ENCODE assay signal across 18 cellular contexts in the genomic region with DNA sequence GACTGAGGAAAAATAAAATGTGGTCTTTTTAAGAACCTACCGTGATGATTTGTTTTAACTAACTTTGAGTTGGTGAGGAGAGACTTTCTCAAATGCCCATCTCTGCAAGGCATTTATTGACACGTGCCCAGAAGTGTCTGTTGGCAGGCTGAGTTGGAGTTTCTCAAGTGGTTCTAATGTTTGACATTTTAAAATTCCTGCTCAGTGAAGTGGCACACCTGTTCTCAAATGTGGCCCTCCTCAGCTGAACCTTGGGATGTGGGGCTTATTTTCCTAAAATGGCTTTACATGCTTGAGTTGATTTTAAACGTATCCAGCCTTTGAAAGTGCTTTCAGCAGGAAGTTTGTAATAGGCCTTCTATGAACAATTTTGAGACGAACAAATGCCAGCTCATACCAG. TPM values are rescaled to one million over a fixed set of nuclear protein-coding genes. Genes with fewer than 3 reads are reported as not detected.
DNase-seq lines count a peak whose midpoint lies in the region; ATAC-seq and TF ChIP-seq lines count a peak whose summit lies in the region.
"Had no signal": no experiment of that assay in that cellular context is flagged by ENCODE, and none has a peak within 500 bp of the region (broad histone marks: within the 10 kb centered on the region; RNA-seq: fewer than 3 reads in every experiment).

No MANE protein-coding gene starts in this region.

- H4K8ac ChIP-seq in mesenchymal stem cell (ENCODE audit: low read length) = no peak overlapping the region

- H3K9me3 ChIP-seq in SK-N-SH (no peaks in the 10 kb centered on the region), mesenchymal stem cell (ENCODE audit: control insufficient read depth, low read length) (no peaks in the 10 kb centered on the region), upper lobe of right lung (no peaks in the 10 kb centered on the region)
- H3K9me3 ChIP-seq: Caco-2 had no signal

- no peaks in the 10 kb centered on the region for H4K20me1 ChIP-seq in SK-N-SH (ENCODE audit: insufficient read depth)

- peaks cover 28% of the 10 kb centered on the region for H3K4me1 Mint-ChIP-seq in MCF 10A (ENCODE audit: insufficient read depth, unreplicated experiment)

- POLR2A ChIA-PET in SK-N-SH (lab: Yijun Ruan, JAX) = no interaction called here
- POLR2A ChIA-PET in MCF 10A (lab: Yijun Ruan, JAX) = interaction anchor here (0.7 to 5.6 kb wide), 19 partner anchors 7 to 315 kb away, joined by 3 to 121 read pairs (median 7); partner anchors contain the start of gene NABP1

- H3K9ac ChIP-seq in SK-N-SH (no peak overlapping the region), mesenchymal stem cell (ENCODE audit: low read length) (peak overlapping the region; percentile 54)

- no peak overlapping the region for H3K23ac ChIP-seq in mesenchymal stem cell (ENCODE audit: low read length in 2 of 2)

- 87% methylated on average over 4 of the region's 4 CpGs for WGBS in SK-N-SH (ENCODE audit: low lambda C conversion rate)
- 64% methylated on average over 4 of the region's 4 CpGs for WGBS in mesenchymal stem cell

- peaks cover 10 to 26% of the 10 kb centered on the region in 2 experiments for H3K4me1 ChIP-seq in SK-N-SH (ENCODE audit: control insufficient read depth in 1 of 2, insufficient read depth in 2 of 2, low read depth in 1 of 2, low read length in 1 of 2)
- peaks cover 13% of the 10 kb centered on the region for H3K4me1 ChIP-seq in mesenchymal stem cell (ENCODE audit: control insufficient read depth, insufficient read depth, low read depth, low read length)
- peaks cover 12% of the 10 kb centered on the region for H3K4me1 ChIP-seq in upper lobe of right lung

- no peak for TF ChIP-seq EP300 in SK-N-SH (IDR thresholded peaks at IDR 0.05; ENCODE audit: borderline replicate concordance in 1 of 2, low read depth in 1 of 2, low read length in 1 of 2)

- CTCF ChIA-PET in SK-N-SH (lab: Yijun Ruan, JAX) (interaction anchor here (1.6 kb wide), 1 partner anchor 315 kb away, joined by 5 read pairs; no protein-coding TSS in a partner anchor), MCF 10A (lab: Yijun Ruan, JAX) (interaction anchor here (0.5 to 3.7 kb wide), 9 partner anchors 9 to 315 kb away, joined by 3 to 24 read pairs (median 5); no protein-coding TSS in a partner anchor)

- peak overlapping the region; percentile 4 for H2AK5ac ChIP-seq in mesenchymal stem cell (ENCODE audit: low read length, severe bottlenecking)

- H3K4me3 ChIP-seq in SK-N-SH (ENCODE audit: low read depth in 2 of 2, low read length in 1 of 2) = no peak overlapping the region
- H3K4me3 ChIP-seq in mesenchymal stem cell (ENCODE audit: insufficient read depth in 1 of 2, low read depth in 1 of 2, low read length in 2 of 2) = no peak overlapping the region
- peak overlapping the region; percentile 63 for H3K4me3 ChIP-seq in upper lobe of right lung

- no peak overlapping the region for H2BK12ac ChIP-seq in mesenchymal stem cell (ENCODE audit: low read length in 2 of 2)

- no peak for DNase-seq in SK-N-SH
- no peak for DNase-seq in MCF 10A (ENCODE audit: unreplicated experiment)
- DNase-seq in mesenchymal stem cell = no peak
- no peak for DNase-seq in upper lobe of right lung
- DNase-seq in GDM1 (lab: John Stamatoyannopoulos, UW) = no peak
- DNase-seq in NCI-H69 (lab: John Stamatoyannopoulos, UW) = no peak
- DNase-seq in NCI-H774 (lab: John Stamatoyannopoulos, UW) = no peak
- DNase-seq: activated CD8-positive, alpha-beta T cell treated with anti-CD3 and anti-CD28 coated beads for 36 hours; activated effector memory CD4-positive, alpha-beta T cell treated with Interleukin-2 at 50 U/mL for 16 hours; Caco-2; effector CD8-positive, alpha-beta T cell; foreskin melanocyte; H7; islet precursor cell; NCI-H524 treated with DMSO at 0.1 percent for 48 hours; T-helper 9 cell had no signal

- peak overlapping the region; percentile 90 for H3K4me3 Mint-ChIP-seq in MCF 10A (ENCODE audit: unreplicated experiment)
- H3K4me3 Mint-ChIP-seq: activated CD8-positive, alpha-beta T cell treated with anti-CD3 and anti-CD28 coated beads for 36 hours; natural killer cell treated with Interleukin-12 subunit alpha and Interleukin-12 subunit beta and Interleukin-15 and Interleukin-18, amount 100 ng/mL, for 72 hours had no signal

- TF ChIP-seq CTCF in SK-N-SH (IDR thresholded peaks at IDR 0.05) (no peak), MCF 10A (IDR thresholded peaks at IDR 0.05; ENCODE audit: unreplicated experiment) (no peak), upper lobe of right lung (IDR thresholded peaks at IDR 0.05) (no peak)

- TF ChIP-seq RAD21 in SK-N-SH (IDR thresholded peaks at IDR 0.05; ENCODE audit: low read length) = no peak

- BruUV-seq in MCF 10A (replicated peaks; lab: Mats Ljungman, UMichigan) = TSS peak; percentile 42

- H3K14ac ChIP-seq in mesenchymal stem cell (ENCODE audit: low read length in 2 of 2) = no peak overlapping the region

- H2BK15ac ChIP-seq in mesenchymal stem cell (ENCODE audit: low read depth, poor library complexity, severe bottlenecking) = no peak overlapping the region

- no peak overlapping the region for H3K18ac ChIP-seq in mesenchymal stem cell (ENCODE audit: low read depth in 1 of 2, low read length in 2 of 2)

- H2BK120ac ChIP-seq in mesenchymal stem cell (ENCODE audit: low read depth, low read length) = no peak overlapping the region

- H3K27me3 ChIP-seq in SK-N-SH (ENCODE audit: insufficient read depth) (no peaks in the 10 kb centered on the region), mesenchymal stem cell (ENCODE audit: control insufficient read depth in 1 of 2, insufficient read depth in 1 of 2, low read length in 2 of 2) (no peaks in the 10 kb centered on the region), upper lobe of right lung (no peaks in the 10 kb centered on the region)

- H3K79me2 ChIP-seq in SK-N-SH (ENCODE audit: insufficient read depth) = no peaks in the 10 kb centered on the region

- H3K4me2 ChIP-seq in SK-N-SH (peak overlapping the region; percentile 14; the same call in 1 of the 2 replicates), mesenchymal stem cell (ENCODE audit: low read length, poor library complexity, severe bottlenecking) (peak overlapping the region; percentile 36)

- H3K27me3 Mint-ChIP-seq in MCF 10A (ENCODE audit: insufficient read depth, unreplicated experiment) = no peaks in the 10 kb centered on the region

- no peaks in the 10 kb centered on the region for H3K36me3 ChIP-seq in SK-N-SH (replicated peaks in 1 of 2; ENCODE audit: control insufficient read depth in 1 of 2, insufficient read depth in 2 of 2, low read length in 1 of 2)
- H3K36me3 ChIP-seq in mesenchymal stem cell (ENCODE audit: control insufficient read depth in 1 of 2, insufficient read depth in 2 of 2, low read depth in 1 of 2, low read length in 2 of 2) = no peaks in the 10 kb centered on the region
- peaks cover 4% of the 10 kb centered on the region for H3K36me3 ChIP-seq in upper lobe of right lung

- no peak overlapping the region for H3K4ac ChIP-seq in mesenchymal stem cell (ENCODE audit: low read depth in 1 of 2, low read length in 2 of 2)

- H3F3A ChIP-seq in SK-N-SH (replicated peaks; ENCODE audit: insufficient read depth) = no peaks in the 10 kb centered on the region

- H3K36me3 Mint-ChIP-seq in MCF 10A (ENCODE audit: insufficient read depth, unreplicated experiment) = peaks cover 17% of the 10 kb centered on the region
- H3K36me3 Mint-ChIP-seq: natural killer cell treated with Interleukin-12 subunit alpha and Interleukin-12 subunit beta and Interleukin-15 and Interleukin-18, amount 100 ng/mL, for 72 hours had no signal

- no peak overlapping the region for H2BK5ac ChIP-seq in mesenchymal stem cell (ENCODE audit: low read depth, low read length, poor library complexity, severe bottlenecking)

- no peaks in the 10 kb centered on the region for H3K9me3 Mint-ChIP-seq in MCF 10A (ENCODE audit: unreplicated experiment)
- H3K9me3 Mint-ChIP-seq: activated CD8-positive, alpha-beta T cell treated with anti-CD3 and anti-CD28 coated beads for 36 hours; natural killer cell treated with Interleukin-12 subunit alpha and Interleukin-12 subunit beta and Interleukin-15 and Interleukin-18, amount 100 ng/mL, for 72 hours had no signal

- intact Hi-C loops in MCF 10A (cut with micrococcal nuclease) (loop anchor here (2.0 to 10.0 kb wide), 3 partner anchors 47 to 157 kb away; no protein-coding TSS in a partner anchor), upper lobe of right lung (cut with DNase I) (no loop called here)

- peak overlapping the region; percentile 8 to 58; a peak in 1 of 4 replicates for H3K27ac ChIP-seq in SK-N-SH (ENCODE audit: low read depth in 2 of 2, low read length in 1 of 2)
- peak overlapping the region; percentile 39 for H3K27ac ChIP-seq in mesenchymal stem cell (ENCODE audit: low read length, poor library complexity, severe bottlenecking)
- peak overlapping the region; percentile 90 for H3K27ac ChIP-seq in upper lobe of right lung

- H3K27ac Mint-ChIP-seq in MCF 10A (ENCODE audit: low read depth, unreplicated experiment) = peak overlapping the region; percentile 86
- H3K27ac Mint-ChIP-seq: activated CD8-positive, alpha-beta T cell treated with anti-CD3 and anti-CD28 coated beads for 36 hours; natural killer cell treated with Interleukin-12 subunit alpha and Interleukin-12 subunit beta and Interleukin-15 and Interleukin-18, amount 100 ng/mL, for 72 hours had no signal

- no peak for ATAC-seq in SK-N-SH treated with all-trans-retinoic acid at 6 μM for 48 hours
- ATAC-seq in upper lobe of right lung = peak; percentile 40
- ATAC-seq: activated CD8-positive, alpha-beta T cell treated with anti-CD3 and anti-CD28 coated beads for 36 hours; natural killer cell treated with Interleukin-12 subunit alpha and Interleukin-12 subunit beta and Interleukin-15 and Interleukin-18, amount 100 ng/mL, for 72 hours had no signal

- H2AFZ ChIP-seq in SK-N-SH (ENCODE audit: low read depth) (peak overlapping the region; percentile 5; the same call in 1 of the 2 replicates), mesenchymal stem cell (ENCODE audit: low read depth, low read length) (no peak overlapping the region)

- H3K79me1 ChIP-seq in mesenchymal stem cell (replicated peaks; ENCODE audit: low read length, poor library complexity, severe bottlenecking) = peaks cover 7% of the 10 kb centered on the region

- H4K91ac ChIP-seq in mesenchymal stem cell (ENCODE audit: low read length) = no peak overlapping the region

- H3K9me2 ChIP-seq in SK-N-SH = no peaks in the 10 kb centered on the region

TF ChIP-seq in SK-N-SH, 30 proteins besides CTCF, POLR2A, EP300 and RAD21 (continues in another document):
- TF ChIP-seq RCOR1 (IDR thresholded peaks at IDR 0.05; ENCODE audit: low read length) = no peak
- TF ChIP-seq JUND (IDR thresholded peaks at IDR 0.05) = no peak
- no peak for TF ChIP-seq YY1 (IDR thresholded peaks at IDR 0.05; ENCODE audit: low read depth)

RNA-seq across cellular contexts. Expression of gene CAVIN2, which starts 0.9 kb away (rescaled TPM):
- polyA plus RNA-seq in SK-N-SH (2012; rRNA removed) = 1.5 and 1.7 TPM in 2 replicates
- 1.4 and 1.7 TPM in 2 replicates for polyA plus RNA-seq in SK-N-SH (2012; cell fraction: cytosol; rRNA removed)
- polyA plus RNA-seq in SK-N-SH (2012; cell fraction: nucleus; rRNA removed) = 1.2 and 1.5 TPM in 2 replicates
- total RNA-seq in MCF 10A (2022) = 14.7 and 16.4 TPM in 2 replicates
- 8.7 TPM for polyA plus RNA-seq in mesenchymal stem cell (2013, experiment 1 of 2)
- polyA plus RNA-seq in mesenchymal stem cell (2013, experiment 2 of 2) = 8.5 TPM
- 185 TPM for total RNA-seq in upper lobe of right lung
- total RNA-seq: activated CD8-positive, alpha-beta T cell treated with anti-CD3 and anti-CD28 coated beads for 36 hours; Caco-2; natural killer cell treated with Interleukin-12 subunit alpha and Interleukin-12 subunit beta and Interleukin-15 and Interleukin-18, amount 100 ng/mL, for 72 hours had no signal

Comparison
In these comparisons a context has a peak if more than half of its experiments do, and no peak if none do; other contexts are left out.
1. H3K27ac ChIP-seq: peak in every context shown above with its lines; median percentile 90 in upper lobe of right lung; 39 in mesenchymal stem cell; 33 in SK-N-SH.
2. RNA of gene CAVIN2, which starts 0.9 kb away (total RNA-seq): 185 TPM in upper lobe of right lung (single experiment); 14.7 to 16.4 TPM in MCF 10A; every median in the first group is over 10 times any median in the second.